Comparison of ENCODE assay signal across 1 cellular context in the genomic region with DNA sequence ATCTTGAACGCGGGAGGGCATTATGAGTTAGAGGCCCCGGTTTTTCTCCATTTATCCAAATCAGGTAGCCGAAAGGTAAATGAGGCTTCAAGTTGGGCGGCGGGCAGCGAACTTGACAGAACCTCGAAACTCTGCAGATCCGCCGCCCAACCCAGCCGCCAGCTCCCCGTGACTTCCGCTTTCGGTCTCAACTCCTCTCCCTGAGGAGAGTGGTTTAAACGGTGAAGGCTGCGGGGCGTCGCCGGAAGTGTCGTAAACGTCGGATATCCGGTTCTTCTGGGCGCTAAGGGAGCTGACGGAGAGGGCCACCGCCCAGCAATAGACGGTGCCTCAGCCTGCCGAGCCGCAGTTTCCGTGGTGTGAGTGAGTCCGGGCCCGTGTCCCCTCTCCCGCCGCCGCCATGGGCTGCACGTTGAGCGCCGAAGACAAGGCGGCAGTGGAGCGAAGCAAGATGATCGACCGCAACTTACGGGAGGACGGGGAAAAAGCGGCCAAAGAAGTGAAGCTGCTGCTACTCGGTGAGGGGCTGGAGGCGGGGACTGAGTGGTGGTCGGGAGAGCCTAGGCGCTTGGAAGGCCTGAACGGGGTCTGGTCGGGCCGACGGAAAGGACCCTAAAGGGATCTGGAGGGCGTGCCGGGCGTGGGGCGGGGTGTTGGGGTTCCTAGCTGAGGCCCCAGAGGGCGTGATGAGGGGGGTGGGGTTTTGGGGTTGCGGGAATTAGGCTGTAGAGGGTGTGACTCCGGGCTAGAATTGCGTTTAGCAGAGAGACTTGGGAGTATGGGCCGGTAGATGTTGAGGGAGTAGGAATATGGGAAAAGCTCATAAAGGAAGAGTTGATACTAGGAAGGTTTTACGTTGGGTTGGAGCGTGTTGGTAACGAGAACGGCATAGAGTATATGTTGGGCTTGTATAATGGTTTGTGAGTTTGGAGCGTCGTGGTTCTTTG.
TF ChIP-seq lines count a peak whose summit lies in the region.

A gene (plus strand): TSS at position 295 of the 947 bp plus-strand sequence. CDS start 106 bp downstream, at position 401.

TF ChIP-seq in K562, 482 proteins besides CTCF, POLR2A, EP300 and RAD21 (continued from another document and continues in another):
- TF ChIP-seq, protein P1, sequence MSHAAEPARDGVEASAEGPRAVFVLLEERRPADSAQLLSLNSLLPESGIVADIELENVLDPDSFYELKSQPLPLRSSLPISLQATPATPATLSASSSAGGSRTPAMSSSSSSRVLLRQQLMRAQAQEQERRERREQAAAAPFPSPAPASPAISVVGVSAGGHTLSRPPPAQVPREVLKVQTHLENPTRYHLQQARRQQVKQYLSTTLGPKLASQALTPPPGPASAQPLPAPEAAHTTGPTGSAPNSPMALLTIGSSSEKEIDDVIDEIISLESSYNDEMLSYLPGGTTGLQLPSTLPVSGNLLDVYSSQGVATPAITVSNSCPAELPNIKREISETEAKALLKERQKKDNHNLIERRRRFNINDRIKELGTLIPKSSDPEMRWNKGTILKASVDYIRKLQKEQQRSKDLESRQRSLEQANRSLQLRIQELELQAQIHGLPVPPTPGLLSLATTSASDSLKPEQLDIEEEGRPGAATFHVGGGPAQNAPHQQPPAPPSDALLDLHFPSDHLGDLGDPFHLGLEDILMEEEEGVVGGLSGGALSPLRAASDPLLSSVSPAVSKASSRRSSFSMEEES (CRISPR knock-in tag; IDR thresholded peaks at IDR 0.05) = no peak
- TF ChIP-seq FOXK2 (conservative IDR thresholded peaks at IDR 0.05 in 1 of 2, IDR thresholded peaks at IDR 0.05 in 1 of 2; ENCODE audit: low read depth in 2 of 2) (peak; percentile 55 to 66; a peak in 2 of 4 replicates), BCOR (IDR thresholded peaks at IDR 0.05) (peak; percentile 16; the same call in 1 of the 2 replicates), SRF (CRISPR knock-in tag; IDR thresholded peaks at IDR 0.05) (peak in 1 of 2 experiments; percentile 45; a peak in 1 of 4 replicates), ZNF24 (IDR thresholded peaks at IDR 0.05) (peak; percentile 27; the same call in 1 of the 2 replicates), BCL6 (CRISPR knock-in tag; IDR thresholded peaks at IDR 0.05) (no peak), SMARCA4 (IDR thresholded peaks at IDR 0.05) (0 out of 2 replicates have a peak, but pooled peaks have one; percentile 26), RBFOX2 (IDR thresholded peaks at IDR 0.05; ENCODE audit: low read depth, low read length) (peak; percentile 100), PYGO2 (tag; IDR thresholded peaks at IDR 0.05) (0 out of 2 replicates have a peak, but pooled peaks have one; percentile 28), NEUROD1 (IDR thresholded peaks at IDR 0.05; ENCODE audit: borderline replicate concordance, low read depth, low read length, partially characterized antibody) (peak; percentile 29), ZNF347 (CRISPR knock-in tag; IDR thresholded peaks at IDR 0.05; ENCODE audit: low read depth) (no peak), MBD2 (IDR thresholded peaks at IDR 0.05; ENCODE audit: borderline replicate concordance, low read depth) (peak; percentile 76), CCNT2 (IDR thresholded peaks at IDR 0.05; ENCODE audit: borderline replicate concordance, extremely low read depth, insufficient read length, low read depth, low read length) (peak; percentile 66), ZNF766 (CRISPR knock-in tag; conservative IDR thresholded peaks at IDR 0.05) (no peak), KLF13 (tag; IDR thresholded peaks at IDR 0.05; ENCODE audit: borderline replicate concordance, low read depth) (peak; percentile 73; the same call in 1 of the 2 replicates), CBX3 (IDR thresholded peaks at IDR 0.05; ENCODE audit: borderline replicate concordance in 1 of 2, low read length in 2 of 2) (peak in 1 of 2 experiments; percentile 65; a peak in 1 of 3 replicates), RB1 (IDR thresholded peaks at IDR 0.05; ENCODE audit: low read depth) (no peak; the same call in 1 of the 2 replicates), ZNF212 (CRISPR knock-in tag; IDR thresholded peaks at IDR 0.05) (no peak), POLR2AphosphoS5 (IDR thresholded peaks at IDR 0.05; ENCODE audit: control insufficient read depth, insufficient read depth, low read depth, low read length) (peak; percentile 96), KAT2B (IDR thresholded peaks at IDR 0.05; ENCODE audit: low read depth, low read length) (no peak), HDAC2 (IDR thresholded peaks at IDR 0.05) (peak; percentile 13; the same call in 1 of the 2 replicates), PCBP1 (IDR thresholded peaks at IDR 0.05; ENCODE audit: low read depth, low read length, poor library complexity, severe bottlenecking) (no peak), FOS (IDR thresholded peaks at IDR 0.05; ENCODE audit: extremely low read depth, insufficient read length) (no peak), HCFC1 (IDR thresholded peaks at IDR 0.05; ENCODE audit: low read depth, low read length) (peak; percentile 71), ZNF324 (CRISPR knock-in tag; IDR thresholded peaks at IDR 0.05) (0 out of 2 replicates have a peak, but pooled peaks have one; percentile 35), SUPT5H (IDR thresholded peaks at IDR 0.05) (peak; percentile 98), CHD1 (IDR thresholded peaks at IDR 0.05; ENCODE audit: low read length) (peak; percentile 45), FOXM1 (IDR thresholded peaks at IDR 0.05; ENCODE audit: low read depth) (peak; percentile 64; the same call in 1 of the 2 replicates), FOXM1 (CRISPR knock-in tag; IDR thresholded peaks at IDR 0.05; ENCODE audit: low read depth) (no peak), FIP1L1 (IDR thresholded peaks at IDR 0.05; ENCODE audit: low read depth, low read length, poor library complexity, severe bottlenecking) (peak; percentile 58), ZBTB7A (IDR thresholded peaks at IDR 0.05; ENCODE audit: borderline replicate concordance, control insufficient read depth, low read depth, low read length) (peak; percentile 73), ZNF134 (CRISPR knock-in tag; conservative IDR thresholded peaks at IDR 0.05) (peak; percentile 66), ZNF197 (CRISPR knock-in tag; IDR thresholded peaks at IDR 0.05; ENCODE audit: low read depth) (peak; percentile 71; the same call in 1 of the 2 replicates), MAFK (IDR thresholded peaks at IDR 0.05; ENCODE audit: low read length) (no peak; the same call in 1 of the 2 replicates)
- TF ChIP-seq, protein P2, sequence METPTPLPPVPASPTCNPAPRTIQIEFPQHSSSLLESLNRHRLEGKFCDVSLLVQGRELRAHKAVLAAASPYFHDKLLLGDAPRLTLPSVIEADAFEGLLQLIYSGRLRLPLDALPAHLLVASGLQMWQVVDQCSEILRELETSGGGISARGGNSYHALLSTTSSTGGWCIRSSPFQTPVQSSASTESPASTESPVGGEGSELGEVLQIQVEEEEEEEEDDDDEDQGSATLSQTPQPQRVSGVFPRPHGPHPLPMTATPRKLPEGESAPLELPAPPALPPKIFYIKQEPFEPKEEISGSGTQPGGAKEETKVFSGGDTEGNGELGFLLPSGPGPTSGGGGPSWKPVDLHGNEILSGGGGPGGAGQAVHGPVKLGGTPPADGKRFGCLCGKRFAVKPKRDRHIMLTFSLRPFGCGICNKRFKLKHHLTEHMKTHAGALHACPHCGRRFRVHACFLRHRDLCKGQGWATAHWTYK (CRISPR knock-in tag; IDR thresholded peaks at IDR 0.05) = no peak
- TF ChIP-seq, protein P3, sequence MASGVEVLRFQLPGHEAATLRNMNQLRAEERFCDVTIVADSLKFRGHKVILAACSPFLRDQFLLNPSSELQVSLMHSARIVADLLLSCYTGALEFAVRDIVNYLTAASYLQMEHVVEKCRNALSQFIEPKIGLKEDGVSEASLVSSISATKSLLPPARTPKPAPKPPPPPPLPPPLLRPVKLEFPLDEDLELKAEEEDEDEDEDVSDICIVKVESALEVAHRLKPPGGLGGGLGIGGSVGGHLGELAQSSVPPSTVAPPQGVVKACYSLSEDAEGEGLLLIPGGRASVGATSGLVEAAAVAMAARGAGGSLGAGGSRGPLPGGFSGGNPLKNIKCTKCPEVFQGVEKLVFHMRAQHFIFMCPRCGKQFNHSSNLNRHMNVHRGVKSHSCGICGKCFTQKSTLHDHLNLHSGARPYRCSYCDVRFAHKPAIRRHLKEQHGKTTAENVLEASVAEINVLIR (CRISPR knock-in tag; IDR thresholded peaks at IDR 0.05) = peak; percentile 71
- TF ChIP-seq, protein P4, sequence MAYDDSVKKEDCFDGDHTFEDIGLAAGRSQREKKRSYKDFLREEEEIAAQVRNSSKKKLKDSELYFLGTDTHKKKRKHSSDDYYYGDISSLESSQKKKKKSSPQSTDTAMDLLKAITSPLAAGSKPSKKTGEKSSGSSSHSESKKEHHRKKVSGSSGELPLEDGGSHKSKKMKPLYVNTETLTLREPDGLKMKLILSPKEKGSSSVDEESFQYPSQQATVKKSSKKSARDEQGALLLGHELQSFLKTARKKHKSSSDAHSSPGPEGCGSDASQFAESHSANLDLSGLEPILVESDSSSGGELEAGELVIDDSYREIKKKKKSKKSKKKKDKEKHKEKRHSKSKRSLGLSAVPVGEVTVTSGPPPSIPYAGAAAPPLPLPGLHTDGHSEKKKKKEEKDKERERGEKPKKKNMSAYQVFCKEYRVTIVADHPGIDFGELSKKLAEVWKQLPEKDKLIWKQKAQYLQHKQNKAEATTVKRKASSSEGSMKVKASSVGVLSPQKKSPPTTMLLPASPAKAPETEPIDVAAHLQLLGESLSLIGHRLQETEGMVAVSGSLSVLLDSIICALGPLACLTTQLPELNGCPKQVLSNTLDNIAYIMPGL (CRISPR knock-in tag; IDR thresholded peaks at IDR 0.05) = peak; percentile 46; the same call in 1 of the 2 replicates
- TF ChIP-seq, protein P5, sequence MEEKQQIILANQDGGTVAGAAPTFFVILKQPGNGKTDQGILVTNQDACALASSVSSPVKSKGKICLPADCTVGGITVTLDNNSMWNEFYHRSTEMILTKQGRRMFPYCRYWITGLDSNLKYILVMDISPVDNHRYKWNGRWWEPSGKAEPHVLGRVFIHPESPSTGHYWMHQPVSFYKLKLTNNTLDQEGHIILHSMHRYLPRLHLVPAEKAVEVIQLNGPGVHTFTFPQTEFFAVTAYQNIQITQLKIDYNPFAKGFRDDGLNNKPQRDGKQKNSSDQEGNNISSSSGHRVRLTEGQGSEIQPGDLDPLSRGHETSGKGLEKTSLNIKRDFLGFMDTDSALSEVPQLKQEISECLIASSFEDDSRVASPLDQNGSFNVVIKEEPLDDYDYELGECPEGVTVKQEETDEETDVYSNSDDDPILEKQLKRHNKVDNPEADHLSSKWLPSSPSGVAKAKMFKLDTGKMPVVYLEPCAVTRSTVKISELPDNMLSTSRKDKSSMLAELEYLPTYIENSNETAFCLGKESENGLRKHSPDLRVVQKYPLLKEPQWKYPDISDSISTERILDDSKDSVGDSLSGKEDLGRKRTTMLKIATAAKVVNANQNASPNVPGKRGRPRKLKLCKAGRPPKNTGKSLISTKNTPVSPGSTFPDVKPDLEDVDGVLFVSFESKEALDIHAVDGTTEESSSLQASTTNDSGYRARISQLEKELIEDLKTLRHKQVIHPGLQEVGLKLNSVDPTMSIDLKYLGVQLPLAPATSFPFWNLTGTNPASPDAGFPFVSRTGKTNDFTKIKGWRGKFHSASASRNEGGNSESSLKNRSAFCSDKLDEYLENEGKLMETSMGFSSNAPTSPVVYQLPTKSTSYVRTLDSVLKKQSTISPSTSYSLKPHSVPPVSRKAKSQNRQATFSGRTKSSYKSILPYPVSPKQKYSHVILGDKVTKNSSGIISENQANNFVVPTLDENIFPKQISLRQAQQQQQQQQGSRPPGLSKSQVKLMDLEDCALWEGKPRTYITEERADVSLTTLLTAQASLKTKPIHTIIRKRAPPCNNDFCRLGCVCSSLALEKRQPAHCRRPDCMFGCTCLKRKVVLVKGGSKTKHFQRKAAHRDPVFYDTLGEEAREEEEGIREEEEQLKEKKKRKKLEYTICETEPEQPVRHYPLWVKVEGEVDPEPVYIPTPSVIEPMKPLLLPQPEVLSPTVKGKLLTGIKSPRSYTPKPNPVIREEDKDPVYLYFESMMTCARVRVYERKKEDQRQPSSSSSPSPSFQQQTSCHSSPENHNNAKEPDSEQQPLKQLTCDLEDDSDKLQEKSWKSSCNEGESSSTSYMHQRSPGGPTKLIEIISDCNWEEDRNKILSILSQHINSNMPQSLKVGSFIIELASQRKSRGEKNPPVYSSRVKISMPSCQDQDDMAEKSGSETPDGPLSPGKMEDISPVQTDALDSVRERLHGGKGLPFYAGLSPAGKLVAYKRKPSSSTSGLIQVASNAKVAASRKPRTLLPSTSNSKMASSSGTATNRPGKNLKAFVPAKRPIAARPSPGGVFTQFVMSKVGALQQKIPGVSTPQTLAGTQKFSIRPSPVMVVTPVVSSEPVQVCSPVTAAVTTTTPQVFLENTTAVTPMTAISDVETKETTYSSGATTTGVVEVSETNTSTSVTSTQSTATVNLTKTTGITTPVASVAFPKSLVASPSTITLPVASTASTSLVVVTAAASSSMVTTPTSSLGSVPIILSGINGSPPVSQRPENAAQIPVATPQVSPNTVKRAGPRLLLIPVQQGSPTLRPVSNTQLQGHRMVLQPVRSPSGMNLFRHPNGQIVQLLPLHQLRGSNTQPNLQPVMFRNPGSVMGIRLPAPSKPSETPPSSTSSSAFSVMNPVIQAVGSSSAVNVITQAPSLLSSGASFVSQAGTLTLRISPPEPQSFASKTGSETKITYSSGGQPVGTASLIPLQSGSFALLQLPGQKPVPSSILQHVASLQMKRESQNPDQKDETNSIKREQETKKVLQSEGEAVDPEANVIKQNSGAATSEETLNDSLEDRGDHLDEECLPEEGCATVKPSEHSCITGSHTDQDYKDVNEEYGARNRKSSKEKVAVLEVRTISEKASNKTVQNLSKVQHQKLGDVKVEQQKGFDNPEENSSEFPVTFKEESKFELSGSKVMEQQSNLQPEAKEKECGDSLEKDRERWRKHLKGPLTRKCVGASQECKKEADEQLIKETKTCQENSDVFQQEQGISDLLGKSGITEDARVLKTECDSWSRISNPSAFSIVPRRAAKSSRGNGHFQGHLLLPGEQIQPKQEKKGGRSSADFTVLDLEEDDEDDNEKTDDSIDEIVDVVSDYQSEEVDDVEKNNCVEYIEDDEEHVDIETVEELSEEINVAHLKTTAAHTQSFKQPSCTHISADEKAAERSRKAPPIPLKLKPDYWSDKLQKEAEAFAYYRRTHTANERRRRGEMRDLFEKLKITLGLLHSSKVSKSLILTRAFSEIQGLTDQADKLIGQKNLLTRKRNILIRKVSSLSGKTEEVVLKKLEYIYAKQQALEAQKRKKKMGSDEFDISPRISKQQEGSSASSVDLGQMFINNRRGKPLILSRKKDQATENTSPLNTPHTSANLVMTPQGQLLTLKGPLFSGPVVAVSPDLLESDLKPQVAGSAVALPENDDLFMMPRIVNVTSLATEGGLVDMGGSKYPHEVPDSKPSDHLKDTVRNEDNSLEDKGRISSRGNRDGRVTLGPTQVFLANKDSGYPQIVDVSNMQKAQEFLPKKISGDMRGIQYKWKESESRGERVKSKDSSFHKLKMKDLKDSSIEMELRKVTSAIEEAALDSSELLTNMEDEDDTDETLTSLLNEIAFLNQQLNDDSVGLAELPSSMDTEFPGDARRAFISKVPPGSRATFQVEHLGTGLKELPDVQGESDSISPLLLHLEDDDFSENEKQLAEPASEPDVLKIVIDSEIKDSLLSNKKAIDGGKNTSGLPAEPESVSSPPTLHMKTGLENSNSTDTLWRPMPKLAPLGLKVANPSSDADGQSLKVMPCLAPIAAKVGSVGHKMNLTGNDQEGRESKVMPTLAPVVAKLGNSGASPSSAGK (IDR thresholded peaks at IDR 0.05) = peak; percentile 11; the same call in 1 of the 2 replicates
